ENCODE assay signal across 1 cellular context in genomic region chr17:58006924-58007780, GRCh38.
TF ChIP-seq lines count a peak whose summit lies in the region.

Gene SRSF1 (minus strand): TSS chr17:58007246. CDS start chr17:58007137, 109 bp downstream.

TF ChIP-seq in K562, 482 proteins besides CTCF, POLR2A, EP300 and RAD21 (continued from another document and continues in another):
- TF ChIP-seq MNT (conservative IDR thresholded peaks at IDR 0.05) (peak in 1 of 2 experiments; percentile 69), ZNF224 (CRISPR knock-in tag; IDR thresholded peaks at IDR 0.05) (no peak), HNRNPUL1 (IDR thresholded peaks at IDR 0.05; ENCODE audit: low read length) (no peak), SIN3A (IDR thresholded peaks at IDR 0.05; ENCODE audit: borderline replicate concordance in 2 of 2, control insufficient read depth in 1 of 2, low read depth in 2 of 2, low read length in 2 of 2) (0 out of 4 replicates have a peak, but pooled peaks have one; percentile 42 to 58), GABPB2 (CRISPR knock-in tag; conservative IDR thresholded peaks at IDR 0.05) (no peak), COPS2 (conservative IDR thresholded peaks at IDR 0.05) (no peak), ZBTB34 (CRISPR knock-in tag; IDR thresholded peaks at IDR 0.05) (no peak), ZNF212 (CRISPR knock-in tag; IDR thresholded peaks at IDR 0.05) (peak; percentile 81; the same call in 1 of the 2 replicates), YY1 (IDR thresholded peaks at IDR 0.05; ENCODE audit: borderline replicate concordance in 1 of 3, control insufficient read depth in 1 of 3, extremely low read depth in 1 of 3, insufficient read depth in 3 of 3, insufficient read length in 1 of 3, insufficient replicate concordance in 2 of 3, low read depth in 1 of 3, low read length in 2 of 3) (peak; percentile 91 to 98 (median 97)), ARNT (IDR thresholded peaks at IDR 0.05) (0 out of 4 replicates have a peak, but pooled peaks of 1 of the 2 experiments have one; percentile 16), KLF16 (IDR thresholded peaks at IDR 0.05) (0 out of 2 replicates have a peak, but pooled peaks have one; percentile 51), CXXC5 (CRISPR knock-in tag; IDR thresholded peaks at IDR 0.05) (peak; percentile 98), ZNF592 (IDR thresholded peaks at IDR 0.05) (peak; percentile 94), TSC22D4 (tag; IDR thresholded peaks at IDR 0.05) (no peak), GATAD2A (IDR thresholded peaks at IDR 0.05) (no peak), BMI1 (IDR thresholded peaks at IDR 0.05; ENCODE audit: low read length) (peak; percentile 63; the same call in 1 of the 2 replicates), THRAP3 (IDR thresholded peaks at IDR 0.05; ENCODE audit: borderline replicate concordance) (no peak), ARID1B (IDR thresholded peaks at IDR 0.05) (peak; percentile 35), NR0B1 (IDR thresholded peaks at IDR 0.05; ENCODE audit: partially characterized antibody) (no peak), ZNF507 (tag; conservative IDR thresholded peaks at IDR 0.05) (no peak), NR2C2 (CRISPR knock-in tag; IDR thresholded peaks at IDR 0.05) (peak; percentile 59), NR2C2 (tag; IDR thresholded peaks at IDR 0.05) (peak; percentile 53; the same call in 1 of the 2 replicates), NRF1 (conservative IDR thresholded peaks at IDR 0.05 in 1 of 2, IDR thresholded peaks at IDR 0.05 in 1 of 2) (peak; percentile 99), ZNF395 (CRISPR knock-in tag; IDR thresholded peaks at IDR 0.05) (peak; percentile 72; the same call in 1 of the 2 replicates), ZBTB17 (CRISPR knock-in tag; IDR thresholded peaks at IDR 0.05) (peak; percentile 10; the same call in 1 of the 2 replicates), ZNF324 (CRISPR knock-in tag; IDR thresholded peaks at IDR 0.05) (no peak; the same call in 1 of the 2 replicates), KAT2B (IDR thresholded peaks at IDR 0.05; ENCODE audit: low read depth, low read length) (no peak), ZFP1 (CRISPR knock-in tag; IDR thresholded peaks at IDR 0.05) (0 out of 2 replicates have a peak, but pooled peaks have one; percentile 42), RBM22 (IDR thresholded peaks at IDR 0.05; ENCODE audit: low read depth, low read length, poor library complexity, severe bottlenecking) (peak; percentile 83), BHLHE40 (IDR thresholded peaks at IDR 0.05; ENCODE audit: low read length) (peak; percentile 89), BRCA1 (IDR thresholded peaks at IDR 0.05) (no peak), BRCA1 (CRISPR knock-in tag; IDR thresholded peaks at IDR 0.05) (no peak), TEAD1 (CRISPR knock-in tag; IDR thresholded peaks at IDR 0.05) (peak; percentile 72 to 75; a peak in 3 of 4 replicates), XRCC5 (IDR thresholded peaks at IDR 0.05; ENCODE audit: low read depth, low read length) (peak; percentile 69; the same call in 1 of the 2 replicates), TGIF2 (CRISPR knock-in tag; IDR thresholded peaks at IDR 0.05) (no peak; the same call in 1 of the 2 replicates), BDP1 (IDR thresholded peaks at IDR 0.05; ENCODE audit: insufficient read depth, insufficient read length) (no peak), SOX6 (IDR thresholded peaks at IDR 0.05) (peak; percentile 48; the same call in 1 of the 2 replicates), ZMIZ1 (IDR thresholded peaks at IDR 0.05; ENCODE audit: low read depth in 2 of 2, low read length in 2 of 2) (0 out of 4 replicates have a peak, but pooled peaks of 1 of the 2 experiments have one; percentile 54), SLC30A9 (CRISPR knock-in tag; IDR thresholded peaks at IDR 0.05) (no peak), ATF7 (IDR thresholded peaks at IDR 0.05) (peak; percentile 97), THRA (IDR thresholded peaks at IDR 0.05) (no peak), HMGXB4 (CRISPR knock-in tag; IDR thresholded peaks at IDR 0.05) (peak; percentile 91), FOXM1 (IDR thresholded peaks at IDR 0.05; ENCODE audit: low read depth) (peak; percentile 70), FOXM1 (CRISPR knock-in tag; IDR thresholded peaks at IDR 0.05; ENCODE audit: low read depth) (peak; percentile 84; the same call in 1 of the 2 replicates), MYNN (IDR thresholded peaks at IDR 0.05) (no peak), MYNN (CRISPR knock-in tag; IDR thresholded peaks at IDR 0.05) (no peak), ZNF695 (CRISPR knock-in tag; IDR thresholded peaks at IDR 0.05) (0 out of 2 replicates have a peak, but pooled peaks have one; percentile 22), ZNF41 (CRISPR knock-in tag; conservative IDR thresholded peaks at IDR 0.05) (peak; percentile 77), ZBTB2 (IDR thresholded peaks at IDR 0.05) (peak; percentile 99), MTA1 (IDR thresholded peaks at IDR 0.05; ENCODE audit: borderline replicate concordance) (no peak)
